In the genomic region with DNA sequence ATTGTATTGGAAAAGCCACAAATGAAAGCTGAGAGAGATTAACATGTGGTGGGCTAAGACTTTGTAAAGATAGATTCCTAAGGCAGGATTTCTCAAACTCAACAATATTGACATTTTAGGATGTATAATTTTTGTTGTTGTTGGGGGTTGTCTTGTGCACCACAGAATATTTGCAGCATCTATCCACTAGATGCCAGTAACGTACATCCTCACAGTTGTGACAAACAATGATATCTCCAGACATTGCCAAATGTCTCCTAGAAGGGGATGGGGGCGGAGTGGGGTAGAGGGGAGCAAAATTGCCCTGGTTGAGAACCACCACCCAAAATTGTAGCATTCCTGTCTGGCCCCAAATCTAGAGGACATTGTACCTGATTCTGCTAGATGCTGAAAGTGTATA, we compare ENCODE assay signal across 8 cellular contexts. TPM values are rescaled to one million over a fixed set of nuclear protein-coding genes. Genes with fewer than 3 reads are reported as not detected.
DNase-seq lines count a peak whose midpoint lies in the region; ATAC-seq and TF ChIP-seq lines count a peak whose summit lies in the region.

No MANE protein-coding gene starts in this region.

- in situ Hi-C loops in gastrocnemius medialis (cut with MboI; ENCODE audit: low sequenced_read_pairs in 4 of 4), result loop anchor here in 2 of 4 donors (25.0 kb wide), 3 partner anchors 238 to 463 kb away; a partner anchor contains a TSS

- H3K9me3 Mint-ChIP-seq in activated naive CD4-positive, alpha-beta T cell treated with anti-CD3 and anti-CD28 coated beads, Interleukin-2, amount 50 U/mL, for 72 hours, result no peaks in the 10 kb centered on the region

- no peaks in the 10 kb centered on the region for H3K36me3 ChIP-seq in SK-N-MC (ENCODE audit: insufficient read depth, low read length)
- H3K36me3 ChIP-seq in gastrocnemius medialis, result no peaks in the 10 kb centered on the region

- H3K4me1 ChIP-seq in gastrocnemius medialis, result no peaks in the 10 kb centered on the region

- H3K27ac Mint-ChIP-seq in activated naive CD4-positive, alpha-beta T cell treated with anti-CD3 and anti-CD28 coated beads, Interleukin-2, amount 50 U/mL, for 72 hours, result no peak overlapping the region

- peak; percentile 34 for DNase-seq in GDM1 (lab: John Stamatoyannopoulos, UW)
- DNase-seq in SK-N-MC (ENCODE audit: low read depth, low spot score), result no peak
- DNase-seq in globus pallidus (ENCODE audit: low spot score), result peak; percentile 68
- DNase-seq in gastrocnemius medialis, result no peak
- no peak for DNase-seq in activated naive CD4-positive, alpha-beta T cell treated with anti-CD3 and anti-CD28 coated beads, Interleukin-2, amount 50 U/mL, for 72 hours (ENCODE audit: low spot score in 2 of 2)
- DNase-seq in central memory CD4-positive, alpha-beta T cell, result no peak

- intact Hi-C loops in gastrocnemius medialis (cut with DNase I; ENCODE audit: low total_unique reads), result loop anchor here (10.0 kb wide), 1 partner anchor 380 kb away; no protein-coding TSS in a partner anchor

- no peaks in the 10 kb centered on the region for H3K36me3 Mint-ChIP-seq in activated naive CD4-positive, alpha-beta T cell treated with anti-CD3 and anti-CD28 coated beads, Interleukin-2, amount 50 U/mL, for 72 hours

- peak; percentile 91 for ATAC-seq in GM19468 (IDR thresholded peaks at IDR 0.05; ENCODE audit: extremely low read depth, unreplicated experiment)
- ATAC-seq in HG03520 (IDR thresholded peaks at IDR 0.05; ENCODE audit: unreplicated experiment), result peak; percentile 71
- ATAC-seq in gastrocnemius medialis, result peak; percentile 50 to 76
- no peak for ATAC-seq in activated naive CD4-positive, alpha-beta T cell treated with anti-CD3 and anti-CD28 coated beads, Interleukin-2, amount 50 U/mL, for 72 hours

- H3K9ac ChIP-seq in SK-N-MC (ENCODE audit: insufficient read length), result peak overlapping the region; percentile 49

- TF ChIP-seq CTCF in gastrocnemius medialis (IDR thresholded peaks at IDR 0.05 in 4 of 5, conservative IDR thresholded peaks at IDR 0.05 in 1 of 5), result peak in 4 of 5 experiments; percentile 24 to 55 (median 42)

- no peak overlapping the region for H3K27ac ChIP-seq in SK-N-MC
- H3K27ac ChIP-seq in gastrocnemius medialis, result peak overlapping the region in 1 of 4 donors; percentile 23

- peaks cover 0 to 7% (median 0%) of the 10 kb centered on the region in 3 donors for H3K27me3 ChIP-seq in gastrocnemius medialis

- H3K9me3 ChIP-seq in SK-N-MC (ENCODE audit: low read depth, low read length) (no peaks in the 10 kb centered on the region), gastrocnemius medialis (no peaks in the 10 kb centered on the region)

- no peak for TF ChIP-seq POLR2A in gastrocnemius medialis (IDR thresholded peaks at IDR 0.05)

- H3K4me3 ChIP-seq in SK-N-MC, result no peak overlapping the region
- no peak overlapping the region for H3K4me3 ChIP-seq in gastrocnemius medialis

RNA-seq across cellular contexts. Expression of a gene that starts 14.7 kb away (rescaled TPM):
- 10 to 100 TPM; 11.5 to 21.0 (median 17.5) TPM for total RNA-seq in gastrocnemius medialis
- 10 to 100 TPM; 18.0 to 22.4 TPM for total RNA-seq in activated naive CD4-positive, alpha-beta T cell treated with anti-CD3 and anti-CD28 coated beads, Interleukin-2, amount 50 U/mL, for 72 hours

Comparison
In these comparisons a context has a peak if more than half of its experiments do, and no peak if none do; other contexts are left out.
1. DNase-seq: peak in GDM1 (single experiment) and globus pallidus (single experiment); none in SK-N-MC (single experiment), gastrocnemius medialis (0 of 2), activated naive CD4-positive, alpha-beta T cell treated with anti-CD3 and anti-CD28 coated beads, Interleukin-2, amount 50 U/mL, for 72 hours (0 of 2) and central memory CD4-positive, alpha-beta T cell (single experiment).
2. ATAC-seq: peak in GM19468 (single experiment), HG03520 (single experiment) and gastrocnemius medialis (2 of 2); none in activated naive CD4-positive, alpha-beta T cell treated with anti-CD3 and anti-CD28 coated beads, Interleukin-2, amount 50 U/mL, for 72 hours (0 of 2).